In the genomic region with DNA sequence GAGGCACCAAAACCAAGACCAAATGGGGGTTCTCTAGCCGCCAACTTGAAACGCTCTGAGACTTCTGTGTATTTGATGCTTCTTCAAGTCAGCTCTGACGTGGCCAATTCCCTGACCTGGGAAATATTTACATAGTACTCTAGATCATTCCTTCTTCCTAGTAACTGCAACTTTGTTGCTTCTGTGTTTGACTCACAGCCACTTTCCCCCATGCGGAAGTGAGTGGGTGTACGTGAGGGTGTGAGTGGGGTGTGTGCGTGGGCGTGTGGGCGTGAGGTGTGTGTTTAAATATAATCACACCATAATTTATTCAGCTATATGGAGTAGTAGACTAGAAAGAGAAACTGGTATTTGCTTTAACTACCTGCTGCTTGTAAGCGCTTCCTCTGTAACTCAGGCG, we compare ENCODE assay signal across 23 cellular contexts.
A peak's percentile ranks its signal among the peaks of the same experiment; 100 is the strongest.
DNase-seq lines count a peak whose midpoint lies in the region; ATAC-seq and TF ChIP-seq lines count a peak whose summit lies in the region.
"Had no signal": no experiment of that assay in that cellular context is flagged by ENCODE, and none has a peak within 500 bp of the region (broad histone marks: within the 10 kb centered on the region; RNA-seq: fewer than 3 reads in every experiment).

No MANE protein-coding gene starts in this region.

- WGBS in transverse colon (ENCODE audit: low coverage in 1 of 2), 2 donors, result 30 to 38% methylated on average over 7 to 10 of the region's 10 CpGs

- H3K79me2 ChIP-seq in PC-3 (ENCODE audit: low read length), result no peaks in the 10 kb centered on the region

- no TSS peak for BruUV-seq in PC-3 (replicated peaks; lab: Mats Ljungman, UMichigan)

- H3F3A ChIP-seq in PC-3 (ENCODE audit: low read length, unreplicated experiment), result no peaks in the 10 kb centered on the region

- intact Hi-C loops in PC-3 (cut with micrococcal nuclease) (no loop called here), colonic mucosa (cut with DNase I) (no loop called here), left lung (cut with DNase I) (no loop called here), transverse colon (cut with DNase I; ENCODE audit: low total_unique reads) (no loop called here)

- H2AFZ ChIP-seq in PC-3 (ENCODE audit: low read length), result no peak overlapping the region
- H2AFZ ChIP-seq: GM23338 had no signal

- H4K20me1 ChIP-seq in PC-3 (ENCODE audit: low read length), result no peaks in the 10 kb centered on the region

- CTCF ChIA-PET in PC-3 (lab: Charles Lee), result no interaction called here

- POLR2A ChIA-PET in PC-3 (lab: Charles Lee; ENCODE audit: unreplicated experiment), result no interaction called here

- no peaks in the 10 kb centered on the region for H3K9me3 ChIP-seq in PC-3 (ENCODE audit: low read length)
- no peaks in the 10 kb centered on the region for H3K9me3 ChIP-seq in colonic mucosa
- peaks cover 0 to 9% of the 10 kb centered on the region in 2 donors for H3K9me3 ChIP-seq in left lung
- H3K9me3 ChIP-seq in transverse colon, result no peaks in the 10 kb centered on the region
- H3K9me3 ChIP-seq: BE2C had no signal

- H3K27me3 ChIP-seq in PC-3 (ENCODE audit: low read length) (peaks cover 40% of the 10 kb centered on the region), colonic mucosa (no peaks in the 10 kb centered on the region), left lung (peaks cover 0 to 60% of the 10 kb centered on the region in 2 donors), transverse colon (peaks cover 50% of the 10 kb centered on the region)
- H3K27me3 ChIP-seq: BE2C had no signal

- H3K4me3 ChIP-seq in PC-3 (ENCODE audit: low read length) (no peak overlapping the region), colonic mucosa (no peak overlapping the region), left lung (no peak overlapping the region), transverse colon (no peak overlapping the region)
- H3K4me3 ChIP-seq: GM12878, GM23338 had no signal

- H3K9ac ChIP-seq in PC-3 (ENCODE audit: low read length), result no peak overlapping the region
- no peak overlapping the region for H3K9ac ChIP-seq in colonic mucosa (ENCODE audit: low read depth in 2 of 2, low read length in 2 of 2)

- in situ Hi-C loops in transverse colon (cut with MboI; ENCODE audit: low pct_ligation_motif_present in 1 of 4, low pct_unique_long_range_greater_than_20kb in 1 of 4, low sequenced_read_pairs in 3 of 4), result no loop called here

- DNase-seq in PC-3, result peak; percentile 22
- DNase-seq in colonic mucosa, result peak; percentile 21
- DNase-seq in left lung, result no peak
- DNase-seq in transverse colon, result peak; percentile 16
- no peak for DNase-seq in T-helper 9 cell
- no peak for DNase-seq in activated naive CD4-positive, alpha-beta T cell (lab: John Stamatoyannopoulos, UW)
- no peak for DNase-seq in NCI-H2029 (lab: John Stamatoyannopoulos, UW)
- DNase-seq in stimulated activated naive CD8-positive, alpha-beta T cell treated with anti-CD3 and anti-CD28 coated beads, Interleukin-15, Interleukin-2, amounts not matched to agents 100 U/mL and 50 U/mL, for 24 hours, result no peak
- DNase-seq: ACHN; BE2C; C1 segment of cervical spinal cord; CD4-positive, CD25-positive, alpha-beta regulatory T cell; CD8-positive, alpha-beta memory T cell; COR-L47; DMS 273 treated with DMSO at 0.1 percent for 48 hours; DMS53; DND-41; EL; HCEC 1CT; HFFc6 had no signal

- TF ChIP-seq POLR2A in transverse colon (IDR thresholded peaks at IDR 0.05), result no peak

- no peaks in the 10 kb centered on the region for H3K36me3 ChIP-seq in PC-3 (ENCODE audit: low read depth, low read length)
- H3K36me3 ChIP-seq in colonic mucosa, result no peaks in the 10 kb centered on the region
- no peaks in the 10 kb centered on the region for H3K36me3 ChIP-seq in left lung
- H3K36me3 ChIP-seq in transverse colon, result no peaks in the 10 kb centered on the region
- H3K36me3 ChIP-seq: BE2C had no signal

- peaks cover 5% of the 10 kb centered on the region; the same call in 1 of the 2 replicates for H3K4me1 ChIP-seq in PC-3 (ENCODE audit: insufficient read depth, low read length)
- no peaks in the 10 kb centered on the region for H3K4me1 ChIP-seq in colonic mucosa
- no peaks in the 10 kb centered on the region for H3K4me1 ChIP-seq in left lung
- peaks cover 0 to 6% (median 0%) of the 10 kb centered on the region in 4 donors for H3K4me1 ChIP-seq in transverse colon
- H3K4me1 ChIP-seq: BE2C had no signal

- H3K9me2 ChIP-seq in PC-3 (replicated peaks; ENCODE audit: low read length), result no peaks in the 10 kb centered on the region

- H3K4me2 ChIP-seq in PC-3 (ENCODE audit: low read length), result no peak overlapping the region
- H3K4me2 ChIP-seq: GM23338 had no signal

- TF ChIP-seq CTCF in PC-3 (conservative IDR thresholded peaks at IDR 0.05; ENCODE audit: low read depth, low read length) (no peak), colonic mucosa (IDR thresholded peaks at IDR 0.05) (no peak), left lung (IDR thresholded peaks at IDR 0.05) (no peak), transverse colon (IDR thresholded peaks at IDR 0.05) (no peak)

- no peak for TF ChIP-seq EP300 in transverse colon (IDR thresholded peaks at IDR 0.05; ENCODE audit: low read depth)

- ATAC-seq in PC-3, result no peak; the same call in 1 of the 2 replicates
- peak; percentile 63 for ATAC-seq in left lung
- ATAC-seq in stimulated activated naive CD8-positive, alpha-beta T cell treated with anti-CD3 and anti-CD28 coated beads, Interleukin-15, Interleukin-2, amounts not matched to agents 100 U/mL and 50 U/mL, for 24 hours, result no peak
- ATAC-seq: GM12878, GM23338, HepG2 had no signal

- H3K27ac ChIP-seq in PC-3 (ENCODE audit: low read length), result no peak overlapping the region
- H3K27ac ChIP-seq in colonic mucosa, result no peak overlapping the region
- H3K27ac ChIP-seq in left lung, result no peak overlapping the region
- no peak overlapping the region for H3K27ac ChIP-seq in transverse colon

Comparison
In these comparisons a context has a peak if more than half of its experiments do, and no peak if none do; other contexts are left out.
1. DNase-seq: peak in PC-3 (single experiment), colonic mucosa (single experiment) and transverse colon (single experiment); none in left lung (0 of 2), T-helper 9 cell (single experiment), activated naive CD4-positive, alpha-beta T cell (0 of 4), NCI-H2029 (single experiment) and stimulated activated naive CD8-positive, alpha-beta T cell treated with anti-CD3 and anti-CD28 coated beads, Interleukin-15, Interleukin-2, amounts not matched to agents 100 U/mL and 50 U/mL, for 24 hours (single experiment).